Comparison of ENCODE assay signal across 9 cellular contexts in genomic region chr1:27367160-27367650, GRCh38. TPM values are rescaled to one million over a fixed set of nuclear protein-coding genes. Genes with fewer than 3 reads are reported as not detected.
A peak's percentile ranks its signal among the peaks of the same experiment; 100 is the strongest.
DNase-seq lines count a peak whose midpoint lies in the region; ATAC-seq, FAIRE-seq and TF ChIP-seq lines count a peak whose summit lies in the region.
"Had no signal": no experiment of that assay in that cellular context is flagged by ENCODE, and none has a peak within 500 bp of the region (broad histone marks: within the 10 kb centered on the region; RNA-seq: fewer than 3 reads in every experiment).

No MANE protein-coding gene starts in this region.

- no peaks in the 10 kb centered on the region for H3K27me3 ChIP-seq in stomach smooth muscle (ENCODE audit: control insufficient read depth in 1 of 2, insufficient read depth in 2 of 2, low read length in 2 of 2)

- H3K4me1 ChIP-seq in kidney (ENCODE audit: control insufficient read depth in 1 of 2, insufficient read depth in 1 of 2, low read depth in 1 of 2, low read length in 2 of 2) (peaks cover 14 to 19% of the 10 kb centered on the region in 2 donors), stomach smooth muscle (ENCODE audit: control insufficient read depth, insufficient read depth, low read length) (peaks cover 27% of the 10 kb centered on the region)

- peak overlapping the region; percentile 53 to 79 for H3K4me3 ChIP-seq in kidney (ENCODE audit: low read length in 2 of 2)
- peak overlapping the region; percentile 80 to 84 for H3K4me3 ChIP-seq in stomach smooth muscle (ENCODE audit: low read length in 2 of 2)

- H3K9ac ChIP-seq in kidney (ENCODE audit: low read length in 2 of 2) (peak overlapping the region; percentile 1 to 59), stomach smooth muscle (ENCODE audit: low read length in 2 of 2) (peak overlapping the region; percentile 89 to 99)

- no peak for ATAC-seq in GM18511 (IDR thresholded peaks at IDR 0.05; ENCODE audit: unreplicated experiment)
- ATAC-seq in HG03097 (IDR thresholded peaks at IDR 0.05; ENCODE audit: low FRiP score, unreplicated experiment) = no peak

- peak overlapping the region; percentile 83 for H3K27ac ChIP-seq in angular gyrus (ENCODE audit: low read depth, low read length)
- peak overlapping the region; percentile 94 to 97 for H3K27ac ChIP-seq in kidney (ENCODE audit: low read depth in 2 of 2, low read length in 2 of 2)
- peak overlapping the region; percentile 95 for H3K27ac ChIP-seq in stomach smooth muscle (ENCODE audit: low read length)

- FAIRE-seq in kidney (lab: Jason Lieb, UNC) = no peak

- DNase-seq in NCI-H1436 (lab: John Stamatoyannopoulos, UW) (peak; percentile 53), NCI-H1436 treated with DMSO at 0.1 percent for 48 hours (lab: John Stamatoyannopoulos, UW) (no peak), kidney (no peak), NK-92 (lab: John Stamatoyannopoulos, UW; ENCODE audit: unreplicated experiment) (no peak)

- no peaks in the 10 kb centered on the region for H3K9me3 ChIP-seq in kidney (ENCODE audit: control insufficient read depth in 1 of 2, low read length in 2 of 2)
- H3K9me3 ChIP-seq in stomach smooth muscle (ENCODE audit: control insufficient read depth in 2 of 2, low read length in 2 of 2) = no peaks in the 10 kb centered on the region

- intact Hi-C loops in kidney (cut with DNase I) = no loop called here

- H3K36me3 ChIP-seq in kidney (ENCODE audit: control insufficient read depth in 1 of 2, insufficient read depth in 2 of 2, low read length in 2 of 2) = peaks cover 5 to 14% of the 10 kb centered on the region in 2 donors
- peaks cover 4 to 18% of the 10 kb centered on the region in 2 donors for H3K36me3 ChIP-seq in stomach smooth muscle (ENCODE audit: control insufficient read depth in 2 of 2, insufficient read depth in 2 of 2, low read length in 2 of 2)

- TF ChIP-seq CTCF in kidney (IDR thresholded peaks at IDR 0.05; ENCODE audit: borderline replicate concordance, extremely low read depth, insufficient read depth) = peak; percentile 0

RNA-seq across cellular contexts. Expression of gene MAP3K6, which starts 0.4 kb away (rescaled TPM):
- 86.7 TPM for total RNA-seq in kidney
- polyA plus RNA-seq in kidney (ENCODE audit: insufficient read depth, low read depth, low replicate concordance) = 59.7 TPM

RNA-seq across cellular contexts. Expression of gene FCN3, which starts 7.4 kb away (rescaled TPM):
- total RNA-seq in kidney = 7.9 TPM
- 240 TPM for polyA plus RNA-seq in kidney (ENCODE audit: insufficient read depth, low read depth, low replicate concordance)
- total RNA-seq: A172 had no signal

RNA-seq across cellular contexts. Expression of gene CD164L2, which starts 15.9 kb away (rescaled TPM):
- 0.63 TPM for total RNA-seq in kidney
- polyA plus RNA-seq in kidney (ENCODE audit: insufficient read depth, low read depth, low replicate concordance) = 1.1 TPM
- total RNA-seq: A172 had no signal

RNA-seq across cellular contexts. Expression of gene GPR3, which starts 25.2 kb away (rescaled TPM):
- total RNA-seq in kidney = 0.38 TPM
- 0.77 TPM for polyA plus RNA-seq in kidney (ENCODE audit: insufficient read depth, low read depth, low replicate concordance)

RNA-seq across cellular contexts. Expression of gene SYTL1, which starts 25.4 kb away (rescaled TPM):
- 19.3 TPM for total RNA-seq in kidney
- polyA plus RNA-seq in kidney (ENCODE audit: insufficient read depth, low read depth, low replicate concordance) = 5.9 TPM
